Comparison of ENCODE assay signal across 14 cellular contexts in the genomic region with DNA sequence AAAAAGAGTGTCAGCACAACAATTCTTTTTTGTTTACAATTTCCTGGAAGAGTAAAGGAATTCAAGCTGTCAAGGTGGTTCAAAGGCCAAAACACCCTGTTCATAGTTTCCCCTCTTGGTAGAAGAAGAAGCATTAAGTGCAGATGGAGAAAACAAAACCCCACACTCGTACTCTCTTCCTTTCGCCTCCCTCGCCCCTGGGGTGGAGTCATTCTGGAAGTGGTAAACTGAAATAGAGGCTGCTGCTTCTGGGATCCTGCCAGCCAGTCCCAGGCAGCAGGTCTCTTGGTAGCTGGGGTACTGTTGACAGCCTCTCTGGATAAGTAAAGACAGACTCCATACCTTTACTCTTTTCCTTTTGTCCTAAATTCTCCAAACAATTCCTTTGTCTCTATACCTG.
DNase-seq lines count a peak whose midpoint lies in the region; ATAC-seq and TF ChIP-seq lines count a peak whose summit lies in the region.
"Had no signal": no experiment of that assay in that cellular context is flagged by ENCODE, and none has a peak within 500 bp of the region (broad histone marks: within the 10 kb centered on the region; RNA-seq: fewer than 3 reads in every experiment).

No MANE protein-coding gene starts in this region.

- H2AFZ ChIP-seq in neuronal stem cell (ENCODE audit: low read length): peak overlapping the region; percentile 33

- H3K27me3 Mint-ChIP-seq in CD4-positive, CD25-positive, alpha-beta regulatory T cell: peaks cover 5% of the 10 kb centered on the region
- no peaks in the 10 kb centered on the region for H3K27me3 Mint-ChIP-seq in activated T-helper 2 cell treated with anti-CD3 and anti-CD28 coated beads, Interferon-gamma antibody, Interleukin-2, Interleukin-4, amounts not matched to agents 10 μg/mL and 5 μg/mL and 100 μg/mL, durations not matched to agents 14 hours and 24 hours and 36 hours (ENCODE audit: low read depth)
- no peaks in the 10 kb centered on the region for H3K27me3 Mint-ChIP-seq in osteocyte (ENCODE audit: unreplicated experiment)

- peak overlapping the region; percentile 3 to 75 (median 56) for H3K4me3 Mint-ChIP-seq in CD4-positive, CD25-positive, alpha-beta regulatory T cell
- no peak overlapping the region for H3K4me3 Mint-ChIP-seq in activated T-helper 2 cell treated with anti-CD3 and anti-CD28 coated beads, Interferon-gamma antibody, Interleukin-2, Interleukin-4, amounts not matched to agents 10 μg/mL and 5 μg/mL and 100 μg/mL, durations not matched to agents 14 hours and 24 hours and 36 hours (ENCODE audit: low read depth)
- H3K4me3 Mint-ChIP-seq in osteocyte (ENCODE audit: unreplicated experiment): no peak overlapping the region
- H3K4me3 Mint-ChIP-seq: activated B cell treated with CpG ODN at 0.5 μM for 24 hours had no signal

- no peak overlapping the region for H4K8ac ChIP-seq in neuronal stem cell (ENCODE audit: low read depth, low read length)

- no peak overlapping the region for H3K4me2 ChIP-seq in neuronal stem cell (ENCODE audit: insufficient read depth, low read length, poor library complexity, severe bottlenecking)

- TF ChIP-seq CTCF in osteocyte (IDR thresholded peaks at IDR 0.05) (no peak), tibial nerve (IDR thresholded peaks at IDR 0.05) (no peak)

- H3K14ac ChIP-seq in neuronal stem cell (ENCODE audit: low read length): no peak overlapping the region

- no peak for TF ChIP-seq EP300 in tibial nerve (IDR thresholded peaks at IDR 0.05)

- no peak overlapping the region for H3K18ac ChIP-seq in neuronal stem cell (ENCODE audit: low read length)

- H3K36me3 Mint-ChIP-seq in CD4-positive, CD25-positive, alpha-beta regulatory T cell: peaks cover 8% of the 10 kb centered on the region
- peaks cover 22% of the 10 kb centered on the region for H3K36me3 Mint-ChIP-seq in activated T-helper 2 cell treated with anti-CD3 and anti-CD28 coated beads, Interferon-gamma antibody, Interleukin-2, Interleukin-4, amounts not matched to agents 10 μg/mL and 5 μg/mL and 100 μg/mL, durations not matched to agents 14 hours and 24 hours and 36 hours (ENCODE audit: low read depth)
- H3K36me3 Mint-ChIP-seq in osteocyte (ENCODE audit: unreplicated experiment): peaks cover 1% of the 10 kb centered on the region

- no peaks in the 10 kb centered on the region for H3K36me3 ChIP-seq in CD4-positive, CD25-positive, alpha-beta regulatory T cell (ENCODE audit: control insufficient read depth, insufficient read depth, low read length)
- no peaks in the 10 kb centered on the region for H3K36me3 ChIP-seq in neuronal stem cell (replicated peaks in 1 of 2; ENCODE audit: control insufficient read depth in 2 of 2, insufficient read depth in 2 of 2, low read length in 2 of 2)
- no peaks in the 10 kb centered on the region for H3K36me3 ChIP-seq in tibial nerve

- H3K9ac ChIP-seq in neuronal stem cell (ENCODE audit: low read depth, low read length, poor library complexity): no peak overlapping the region

- peak overlapping the region; percentile 23 for H3K4me3 ChIP-seq in CD4-positive, CD25-positive, alpha-beta regulatory T cell (ENCODE audit: low read depth, low read length)
- H3K4me3 ChIP-seq in neuronal stem cell (ENCODE audit: low read length in 2 of 2) (no peak overlapping the region), tibial nerve (no peak overlapping the region)

- peaks cover 22% of the 10 kb centered on the region for H3K4me1 ChIP-seq in CD4-positive, CD25-positive, alpha-beta regulatory T cell (ENCODE audit: control insufficient read depth, insufficient read depth, low read length, poor library complexity, severe bottlenecking)
- peaks cover 5 to 15% of the 10 kb centered on the region in 2 donors for H3K4me1 ChIP-seq in neuronal stem cell (ENCODE audit: control insufficient read depth in 2 of 2, insufficient read depth in 1 of 2, low read depth in 1 of 2, low read length in 2 of 2)
- peaks cover 0 to 16% (median 7%) of the 10 kb centered on the region in 4 donors for H3K4me1 ChIP-seq in tibial nerve

- H3K27me3 ChIP-seq in CD4-positive, CD25-positive, alpha-beta regulatory T cell (ENCODE audit: control insufficient read depth, insufficient read depth, low read length): no peaks in the 10 kb centered on the region
- no peaks in the 10 kb centered on the region for H3K27me3 ChIP-seq in neuronal stem cell (ENCODE audit: control insufficient read depth in 3 of 3, insufficient read depth in 3 of 3, low read depth in 1 of 3, low read length in 3 of 3)
- no peaks in the 10 kb centered on the region for H3K27me3 ChIP-seq in tibial nerve

- no peak overlapping the region for H2BK15ac ChIP-seq in neuronal stem cell (ENCODE audit: low read length)

- TF ChIP-seq POLR2A in tibial nerve (IDR thresholded peaks at IDR 0.05): no peak

- H2BK5ac ChIP-seq in neuronal stem cell (ENCODE audit: low read length): no peak overlapping the region

- H2BK120ac ChIP-seq in neuronal stem cell (ENCODE audit: low read depth, low read length): no peak overlapping the region

- H3K23ac ChIP-seq in neuronal stem cell (ENCODE audit: low read depth, low read length, poor library complexity): no peak overlapping the region

- intact Hi-C loops in activated T-helper 2 cell treated with anti-CD3 and anti-CD28 coated beads, Interferon-gamma antibody, Interleukin-2, Interleukin-4, amounts not matched to agents 10 μg/mL and 5 μg/mL and 100 μg/mL, durations not matched to agents 14 hours and 24 hours and 36 hours (cut with micrococcal nuclease): no loop called here

- no CpG with 5 or more reads among the region's 3 CpGs for WGBS in neuronal stem cell (ENCODE audit: extremely low coverage in 2 of 2, insufficient read length in 2 of 2, insufficient replicate concordance in 1 of 2), 2 donors
- WGBS in tibial nerve, 2 donors: 52 to 56% methylated on average over 3 of the region's 3 CpGs

- no peaks in the 10 kb centered on the region for H3K79me1 ChIP-seq in neuronal stem cell (ENCODE audit: low read depth, low read length)

- peaks cover 0 to 8% (median 2%) of the 10 kb centered on the region in 7 donors for H3K9me3 Mint-ChIP-seq in CD4-positive, CD25-positive, alpha-beta regulatory T cell
- H3K9me3 Mint-ChIP-seq in activated T-helper 2 cell treated with anti-CD3 and anti-CD28 coated beads, Interferon-gamma antibody, Interleukin-2, Interleukin-4, amounts not matched to agents 10 μg/mL and 5 μg/mL and 100 μg/mL, durations not matched to agents 14 hours and 24 hours and 36 hours: peaks cover 11% of the 10 kb centered on the region
- H3K9me3 Mint-ChIP-seq in osteocyte (ENCODE audit: unreplicated experiment): peaks cover 15% of the 10 kb centered on the region

- H2AK5ac ChIP-seq in neuronal stem cell (ENCODE audit: low read depth, low read length): no peak overlapping the region

- H3K27ac ChIP-seq in CD4-positive, CD25-positive, alpha-beta regulatory T cell (ENCODE audit: insufficient read depth, low read length, poor library complexity, severe bottlenecking): peak overlapping the region; percentile 42
- H3K27ac ChIP-seq in neuronal stem cell (replicated peaks; ENCODE audit: low read length) (no peak overlapping the region), tibial nerve (no peak overlapping the region)

- peak overlapping the region; percentile 37 to 96 (median 92) for H3K27ac Mint-ChIP-seq in CD4-positive, CD25-positive, alpha-beta regulatory T cell
- peak overlapping the region; percentile 17 for H3K27ac Mint-ChIP-seq in activated T-helper 2 cell treated with anti-CD3 and anti-CD28 coated beads, Interferon-gamma antibody, Interleukin-2, Interleukin-4, amounts not matched to agents 10 μg/mL and 5 μg/mL and 100 μg/mL, durations not matched to agents 14 hours and 24 hours and 36 hours
- no peak overlapping the region for H3K27ac Mint-ChIP-seq in osteocyte (ENCODE audit: unreplicated experiment)
- H3K27ac Mint-ChIP-seq: activated B cell treated with CpG ODN at 0.5 μM for 24 hours had no signal

- ATAC-seq in CD4-positive, CD25-positive, alpha-beta regulatory T cell (ENCODE audit: low read depth in 2 of 2): peak in 1 of 2 donors; percentile 24
- no peak for ATAC-seq in HG02852 (IDR thresholded peaks at IDR 0.05; ENCODE audit: unreplicated experiment)

- peak in 1 of 3 donors; percentile 62 for DNase-seq in CD4-positive, CD25-positive, alpha-beta regulatory T cell
- DNase-seq in RPMI8226 (peak; percentile 20), neuronal stem cell (ENCODE audit: low spot score) (no peak), osteocyte (ENCODE audit: extremely low spot score, unreplicated experiment) (no peak), mesenteric fat pad (ENCODE audit: low spot score) (no peak), tibial nerve (ENCODE audit: low spot score in 2 of 2) (no peak)
- no peak for DNase-seq in activated T-helper 2 cell treated with anti-CD3 and anti-CD28 coated beads, Interferon-gamma antibody, Interleukin-2, Interleukin-4, amounts not matched to agents 10 μg/mL and 5 μg/mL and 100 μg/mL, durations not matched to agents 14 hours and 24 hours and 36 hours (ENCODE audit: low spot score)
- DNase-seq: activated B cell treated with CpG ODN at 0.5 μM for 24 hours, DND-41, NCI-H146, NCI-H69, retina, SIG-M5 had no signal

- H2BK12ac ChIP-seq in neuronal stem cell (ENCODE audit: low read length): no peak overlapping the region

- H3K4me1 Mint-ChIP-seq in CD4-positive, CD25-positive, alpha-beta regulatory T cell: peaks cover 19 to 50% (median 40%) of the 10 kb centered on the region in 4 donors
- H3K4me1 Mint-ChIP-seq in activated T-helper 2 cell treated with anti-CD3 and anti-CD28 coated beads, Interferon-gamma antibody, Interleukin-2, Interleukin-4, amounts not matched to agents 10 μg/mL and 5 μg/mL and 100 μg/mL, durations not matched to agents 14 hours and 24 hours and 36 hours (ENCODE audit: low read depth): peaks cover 37% of the 10 kb centered on the region
- H3K4me1 Mint-ChIP-seq in osteocyte (ENCODE audit: unreplicated experiment): peaks cover 12% of the 10 kb centered on the region
- H3K4me1 Mint-ChIP-seq: activated B cell treated with CpG ODN at 0.5 μM for 24 hours had no signal

- H4K91ac ChIP-seq in neuronal stem cell (ENCODE audit: low read depth, low read length, poor library complexity): no peak overlapping the region

- H3K9me3 ChIP-seq in CD4-positive, CD25-positive, alpha-beta regulatory T cell (ENCODE audit: control insufficient read depth in 2 of 2, low read length in 2 of 2): peaks cover 0 to 5% of the 10 kb centered on the region in 2 experiments
- H3K9me3 ChIP-seq in neuronal stem cell (replicated peaks in 1 of 2; ENCODE audit: control insufficient read depth in 2 of 2, insufficient read depth in 1 of 2, low read depth in 1 of 2, low read length in 2 of 2) (peaks cover 0 to 12% of the 10 kb centered on the region in 2 donors), tibial nerve (no peaks in the 10 kb centered on the region)

- H3K4ac ChIP-seq in neuronal stem cell (ENCODE audit: low read length): no peak overlapping the region

Comparison
In these comparisons a context has a peak if more than half of its experiments do, and no peak if none do; other contexts are left out.
1. H3K4me3 Mint-ChIP-seq: peak in CD4-positive, CD25-positive, alpha-beta regulatory T cell (4 of 4); none in activated T-helper 2 cell treated with anti-CD3 and anti-CD28 coated beads, Interferon-gamma antibody, Interleukin-2, Interleukin-4, amounts not matched to agents 10 μg/mL and 5 μg/mL and 100 μg/mL, durations not matched to agents 14 hours and 24 hours and 36 hours (single experiment) and osteocyte (single experiment).